ENCODE assay signal across 18 cellular contexts in the genomic region with DNA sequence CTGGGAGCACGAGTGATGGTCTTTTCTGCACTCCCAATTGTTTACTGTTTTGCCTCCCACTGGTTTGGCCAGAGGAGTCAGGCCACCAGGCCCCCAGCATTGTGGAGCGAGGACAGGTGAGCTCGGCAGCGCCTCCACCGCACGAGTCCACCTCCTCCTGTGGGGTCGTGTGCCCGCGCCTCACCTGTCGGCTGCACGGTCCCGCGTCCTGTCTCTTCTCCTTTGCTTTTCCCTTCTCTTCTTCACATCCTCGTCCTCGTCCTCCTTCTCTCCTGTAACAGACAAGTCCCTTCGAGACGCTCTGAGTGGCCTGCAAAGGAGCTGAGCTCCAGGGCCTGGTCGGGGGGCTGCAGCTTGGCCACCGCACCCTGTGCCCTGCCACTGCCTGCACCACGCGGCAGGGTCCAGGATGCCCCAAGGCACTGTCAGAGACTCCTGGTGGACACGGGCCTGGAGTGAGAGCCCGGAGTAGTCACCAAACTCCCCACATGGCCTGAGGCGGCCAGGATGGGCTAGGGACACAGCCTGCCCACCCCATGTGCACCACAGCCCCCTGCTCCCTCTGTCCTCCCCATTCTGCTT.
"Had no signal": no experiment of that assay in that cellular context is flagged by ENCODE, and none has a peak within 500 bp of the region (broad histone marks: within the 10 kb centered on the region; RNA-seq: fewer than 3 reads in every experiment).

No MANE protein-coding gene starts in this region.

- H3K27ac ChIP-seq: ascending aorta, gastrocnemius medialis, left lung, prostate gland, thyroid gland, uterus had no signal

- H3K27me3 ChIP-seq: ascending aorta, breast epithelium, gastrocnemius medialis, left lung, right lobe of liver, thyroid gland, uterus had no signal

- ATAC-seq: activated CD8-positive, alpha-beta T cell treated with anti-CD3 and anti-CD28 coated beads, Interleukin-2, amount 10 ng/mL, durations not matched to agents 7 days and 5 days; left lung; WTC11 had no signal

- H3K4me1 Mint-ChIP-seq: activated naive CD8-positive, alpha-beta T cell treated with anti-CD3 and anti-CD28 coated beads, Interleukin-2, amount 10 ng/mL, durations not matched to agents 7 days and 5 days; WTC11 had no signal

- H3K4me3 ChIP-seq: ascending aorta, breast epithelium, gastrocnemius medialis, left lung, prostate gland, right lobe of liver, smooth muscle cell, thyroid gland, uterus had no signal

- H3K9me3 Mint-ChIP-seq: activated naive CD8-positive, alpha-beta T cell treated with anti-CD3 and anti-CD28 coated beads, Interleukin-2, amount 10 ng/mL, durations not matched to agents 7 days and 5 days; natural killer cell treated with Interleukin-12 subunit alpha and Interleukin-12 subunit beta and Interleukin-15 and Interleukin-18, amount 100 ng/mL, for 72 hours had no signal

- H3K4me3 Mint-ChIP-seq: activated CD8-positive, alpha-beta T cell treated with anti-CD3 and anti-CD28 coated beads, Interleukin-2, amount 10 ng/mL, durations not matched to agents 7 days and 5 days; activated naive CD8-positive, alpha-beta T cell treated with anti-CD3 and anti-CD28 coated beads, Interleukin-2, amount 10 ng/mL, durations not matched to agents 7 days and 5 days; natural killer cell treated with Interleukin-12 subunit alpha and Interleukin-12 subunit beta and Interleukin-15 and Interleukin-18, amount 100 ng/mL, for 72 hours; WTC11 had no signal

- H3K36me3 ChIP-seq: uterus had no signal

- H3K4me1 ChIP-seq: ascending aorta, breast epithelium, left lung, prostate gland, uterus had no signal

- DNase-seq: activated CD4-positive, alpha-beta T cell treated with anti-CD3 and anti-CD28 coated beads for 4 hours; activated CD8-positive, alpha-beta memory T cell treated with anti-CD3 and anti-CD28 coated beads, Interleukin-2, amount 50 U/mL, for 4 hours; activated CD8-positive, alpha-beta T cell treated with anti-CD3 and anti-CD28 coated beads, Interleukin-2, amount 10 ng/mL, durations not matched to agents 7 days and 5 days; activated gamma-delta T cell treated with Interleukin-2 at 50 U/mL for 16 hours; activated naive CD8-positive, alpha-beta T cell treated with anti-CD3 and anti-CD28 coated beads, Interleukin-2, amount 10 ng/mL, durations not matched to agents 7 days and 5 days; gastrocnemius medialis; occipital lobe; right lobe of liver; T-helper 2 cell; uterus had no signal

- H3K27ac Mint-ChIP-seq: activated CD8-positive, alpha-beta T cell treated with anti-CD3 and anti-CD28 coated beads, Interleukin-2, amount 10 ng/mL, durations not matched to agents 7 days and 5 days; activated naive CD8-positive, alpha-beta T cell treated with anti-CD3 and anti-CD28 coated beads, Interleukin-2, amount 10 ng/mL, durations not matched to agents 7 days and 5 days; WTC11 had no signal

- H3K27me3 Mint-ChIP-seq: activated naive CD8-positive, alpha-beta T cell treated with anti-CD3 and anti-CD28 coated beads, Interleukin-2, amount 10 ng/mL, durations not matched to agents 7 days and 5 days; natural killer cell treated with Interleukin-12 subunit alpha and Interleukin-12 subunit beta and Interleukin-15 and Interleukin-18, amount 100 ng/mL, for 72 hours had no signal

- H3K4me2 ChIP-seq: smooth muscle cell had no signal

- H3K9me3 ChIP-seq: ascending aorta, breast epithelium, gastrocnemius medialis, left lung, prostate gland, right lobe of liver, thyroid gland, uterus had no signal
